9 cellular contexts compared by ENCODE assay signal in genomic region chr9:33884856-33885701, GRCh38.
DNase-seq lines count a peak whose midpoint lies in the region; ATAC-seq and TF ChIP-seq lines count a peak whose summit lies in the region.
"Had no signal": no experiment of that assay in that cellular context is flagged by ENCODE, and none has a peak within 500 bp of the region (broad histone marks: within the 10 kb centered on the region; RNA-seq: fewer than 3 reads in every experiment).

No MANE protein-coding gene starts in this region.

- peaks cover 27% of the 10 kb centered on the region for H3K36me3 ChIP-seq in RWPE2 (ENCODE audit: low read depth)

- H3K27ac ChIP-seq in RWPE2 (ENCODE audit: poor library complexity, severe bottlenecking): peak overlapping the region; percentile 6

- no peaks in the 10 kb centered on the region for H3K27me3 Mint-ChIP-seq in natural killer cell (ENCODE audit: low read depth in 2 of 2)
- no peaks in the 10 kb centered on the region for H3K27me3 Mint-ChIP-seq in natural killer cell treated with Interleukin-12 subunit alpha and Interleukin-12 subunit beta and Interleukin-15 and Interleukin-18, amount 100 ng/mL, for 72 hours

- H3K4me1 Mint-ChIP-seq in natural killer cell: peaks cover 39 to 49% of the 10 kb centered on the region in 2 donors
- H3K4me1 Mint-ChIP-seq in natural killer cell treated with Interleukin-12 subunit alpha and Interleukin-12 subunit beta and Interleukin-15 and Interleukin-18, amount 100 ng/mL, for 72 hours (ENCODE audit: low read depth in 2 of 2): peaks cover 27 to 28% of the 10 kb centered on the region in 2 donors

- H3K9me3 Mint-ChIP-seq in natural killer cell: no peaks in the 10 kb centered on the region
- no peaks in the 10 kb centered on the region for H3K9me3 Mint-ChIP-seq in natural killer cell treated with Interleukin-12 subunit alpha and Interleukin-12 subunit beta and Interleukin-15 and Interleukin-18, amount 100 ng/mL, for 72 hours

- intact Hi-C loops in natural killer cell (cut with micrococcal nuclease): no loop called here

- H3K27ac Mint-ChIP-seq in natural killer cell: peak overlapping the region; percentile 40 to 67
- no peak overlapping the region for H3K27ac Mint-ChIP-seq in natural killer cell treated with Interleukin-12 subunit alpha and Interleukin-12 subunit beta and Interleukin-15 and Interleukin-18, amount 100 ng/mL, for 72 hours

- no peaks in the 10 kb centered on the region for H3K36me3 Mint-ChIP-seq in natural killer cell
- H3K36me3 Mint-ChIP-seq in natural killer cell treated with Interleukin-12 subunit alpha and Interleukin-12 subunit beta and Interleukin-15 and Interleukin-18, amount 100 ng/mL, for 72 hours: no peaks in the 10 kb centered on the region

- TF ChIP-seq CTCF in natural killer cell (IDR thresholded peaks at IDR 0.05) (no peak), RWPE2 (IDR thresholded peaks at IDR 0.05; ENCODE audit: poor library complexity, severe bottlenecking) (no peak)

- no peak overlapping the region for H3K4me3 ChIP-seq in RWPE2 (ENCODE audit: severe bottlenecking)

- DNase-seq in natural killer cell: no peak
- no peak for DNase-seq in natural killer cell treated with Interleukin-12 subunit alpha and Interleukin-12 subunit beta and Interleukin-15 and Interleukin-18, amount 100 ng/mL, for 72 hours (ENCODE audit: low spot score)
- no peak for DNase-seq in RWPE2 (ENCODE audit: low spot score)
- DNase-seq in glomerular visceral epithelial cell (ENCODE audit: extremely low spot score): peak; percentile 47
- DNase-seq in stimulated activated CD4-positive, alpha-beta T cell treated with anti-CD3 and anti-CD28 coated beads, Interleukin-2, amount 100 ng/mL, for 48 hours: no peak
- DNase-seq: GDM1 had no signal

- no peaks in the 10 kb centered on the region for H3K27me3 ChIP-seq in RWPE2 (ENCODE audit: insufficient read depth, poor library complexity, severe bottlenecking)

- no peaks in the 10 kb centered on the region for H3K9me3 ChIP-seq in RWPE2 (ENCODE audit: severe bottlenecking)

- no peak for ATAC-seq in natural killer cell
- ATAC-seq in natural killer cell treated with Interleukin-12 subunit alpha and Interleukin-12 subunit beta and Interleukin-15 and Interleukin-18, amount 100 ng/mL, for 72 hours: no peak
- peak; percentile 48; the same call in 2 of the 3 replicates for ATAC-seq in RWPE2 (ENCODE audit: low read depth)
- no peak for ATAC-seq in GM21381 (IDR thresholded peaks at IDR 0.05; ENCODE audit: unreplicated experiment)
- no peak for ATAC-seq in GM18498 (IDR thresholded peaks at IDR 0.05; ENCODE audit: unreplicated experiment)
- no peak for ATAC-seq in GM18861 (IDR thresholded peaks at IDR 0.05; ENCODE audit: unreplicated experiment)

- peaks cover 8% of the 10 kb centered on the region for H3K4me1 ChIP-seq in RWPE2 (ENCODE audit: insufficient read depth, poor library complexity, severe bottlenecking)

- no peak overlapping the region for H3K4me3 Mint-ChIP-seq in natural killer cell
- H3K4me3 Mint-ChIP-seq in natural killer cell treated with Interleukin-12 subunit alpha and Interleukin-12 subunit beta and Interleukin-15 and Interleukin-18, amount 100 ng/mL, for 72 hours: no peak overlapping the region

Comparison
In these comparisons a context has a peak if more than half of its experiments do, and no peak if none do; other contexts are left out.
1. H3K27ac Mint-ChIP-seq: peak in natural killer cell (2 of 2); none in natural killer cell treated with Interleukin-12 subunit alpha and Interleukin-12 subunit beta and Interleukin-15 and Interleukin-18, amount 100 ng/mL, for 72 hours (0 of 2).